In the genomic region with DNA sequence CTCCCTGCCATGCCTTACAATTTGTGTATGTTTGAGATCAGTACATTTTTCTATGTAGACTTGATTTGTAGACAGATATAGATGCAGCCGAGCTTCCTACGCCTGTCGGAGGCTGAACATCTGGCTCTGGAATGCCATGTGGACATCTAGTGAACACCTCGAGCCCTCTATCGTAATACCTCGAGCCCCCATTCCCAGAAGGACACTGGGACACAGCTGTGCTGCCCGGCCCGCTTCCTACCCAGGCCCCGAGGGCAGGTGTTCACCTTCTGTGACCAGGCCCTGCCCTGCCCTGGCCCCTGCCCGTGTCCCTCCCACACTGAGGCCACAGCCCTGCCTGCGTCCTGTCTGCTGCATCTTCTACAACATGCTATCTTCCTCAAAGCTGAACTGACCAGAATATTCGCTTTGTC, we compare ENCODE assay signal across 17 cellular contexts. TPM values are rescaled to one million over a fixed set of nuclear protein-coding genes. Genes with fewer than 3 reads are reported as not detected.
A peak's percentile ranks its signal among the peaks of the same experiment; 100 is the strongest.
DNase-seq lines count a peak whose midpoint lies in the region; ATAC-seq, FAIRE-seq and TF ChIP-seq lines count a peak whose summit lies in the region.
"Had no signal": no experiment of that assay in that cellular context is flagged by ENCODE, and none has a peak within 500 bp of the region (broad histone marks: within the 10 kb centered on the region; RNA-seq: fewer than 3 reads in every experiment).

No MANE protein-coding gene starts in this region.

- peaks cover 7% of the 10 kb centered on the region for H3K79me1 ChIP-seq in mesendoderm (ENCODE audit: low read length)

- peaks cover 23% of the 10 kb centered on the region for H3K36me3 Mint-ChIP-seq in brain
- H3K36me3 Mint-ChIP-seq in stimulated activated memory B cell treated with anti-CD40 and anti-IgM and Interleukin-4, amounts not matched to agents 10 μg/mL and 1 μg/mL and 100 μg/mL, for 72 hours, result peaks cover 10% of the 10 kb centered on the region
- H3K36me3 Mint-ChIP-seq: natural killer cell treated with Interleukin-12 subunit alpha and Interleukin-12 subunit beta and Interleukin-15 and Interleukin-18, amount 100 ng/mL, for 72 hours had no signal

- no peak for ATAC-seq in stimulated activated memory B cell treated with anti-CD40 and anti-IgM and Interleukin-4, amounts not matched to agents 10 μg/mL and 1 μg/mL and 100 μg/mL, for 72 hours
- ATAC-seq in HG02840 (IDR thresholded peaks at IDR 0.05; ENCODE audit: low FRiP score, unreplicated experiment) (no peak), HG02678 (IDR thresholded peaks at IDR 0.05; ENCODE audit: unreplicated experiment) (no peak), HG02798 (IDR thresholded peaks at IDR 0.05; ENCODE audit: poor library complexity, unreplicated experiment) (no peak)
- ATAC-seq: foreskin keratinocyte, T-cell had no signal

- peak overlapping the region; percentile 12 for H3K56ac ChIP-seq in mesendoderm (ENCODE audit: low read length)

- H4K5ac ChIP-seq in mesendoderm (ENCODE audit: low read length), result no peak overlapping the region

- H3K9me1 ChIP-seq in endothelial cell of umbilical vein (replicated peaks; ENCODE audit: control insufficient read depth, extremely low read depth, insufficient read depth, low read length), result no peaks in the 10 kb centered on the region

- dilution Hi-C loops in endothelial cell of umbilical vein (cut with MboI; ENCODE audit: extremely low pct_ligation_motif_present, low sequenced_read_pairs), result no loop called here

- no peak overlapping the region for H3K23ac ChIP-seq in mesendoderm (ENCODE audit: low read length)

- H3K36me3 ChIP-seq in endothelial cell of umbilical vein (ENCODE audit: control insufficient read depth in 2 of 2, extremely low read depth in 1 of 2, insufficient read depth in 2 of 2, low read length in 2 of 2) (peaks cover 0 to 10% of the 10 kb centered on the region in 2 experiments), mesendoderm (ENCODE audit: control insufficient read depth, insufficient read depth, low read length) (no peaks in the 10 kb centered on the region)

- no peak for TF ChIP-seq CTCF in brain (conservative IDR thresholded peaks at IDR 0.05)
- TF ChIP-seq CTCF in endothelial cell of umbilical vein (IDR thresholded peaks at IDR 0.05; ENCODE audit: extremely low read depth in 1 of 2, insufficient read depth in 1 of 2, low read depth in 1 of 2, low read length in 2 of 2), result no peak

- peaks cover 29% of the 10 kb centered on the region for H3K79me2 ChIP-seq in endothelial cell of umbilical vein (ENCODE audit: control insufficient read depth, insufficient read depth, low read length)
- peaks cover 9% of the 10 kb centered on the region for H3K79me2 ChIP-seq in mesendoderm (ENCODE audit: control insufficient read depth, insufficient read depth, low read length)

- no peaks in the 10 kb centered on the region for H4K20me1 ChIP-seq in endothelial cell of umbilical vein (replicated peaks; ENCODE audit: control insufficient read depth, extremely low read depth, insufficient read depth, low read length)

- no peak overlapping the region for H3K4ac ChIP-seq in mesendoderm (ENCODE audit: low read depth, low read length)

- H3K27ac Mint-ChIP-seq in brain, result peak overlapping the region in 4 of 5 experiments; percentile 21 to 49 (median 28)
- H3K27ac Mint-ChIP-seq in stimulated activated memory B cell treated with anti-CD40 and anti-IgM and Interleukin-4, amounts not matched to agents 10 μg/mL and 1 μg/mL and 100 μg/mL, for 72 hours, result peak overlapping the region; percentile 33
- H3K27ac Mint-ChIP-seq: activated CD4-positive, alpha-beta memory T cell treated with anti-CD3 and anti-CD28 coated beads, Interleukin-2, amount 10 ng/mL, durations not matched to agents 7 days and 5 days; T-cell had no signal

- intact Hi-C loops in endothelial cell of umbilical vein (cut with micrococcal nuclease), result no loop called here

- no peak for TF ChIP-seq POLR2A in endothelial cell of umbilical vein (IDR thresholded peaks at IDR 0.05; ENCODE audit: low read depth, low read length)

- WGBS in mesendoderm (ENCODE audit: extremely low coverage, insufficient coverage, low lambda C conversion rate), result no CpG with 5 or more reads among the region's 12 CpGs

- BruUV-seq in endothelial cell of umbilical vein (replicated peaks; lab: Mats Ljungman, UMichigan), result no TSS peak

- CTCF ChIA-PET in endothelial cell of umbilical vein (lab: Charles Lee), result interaction anchor here (1.9 kb wide), 1 partner anchor 13 kb away, joined by 7 read pairs; a partner anchor contains a TSS

- H4K8ac ChIP-seq in mesendoderm (ENCODE audit: low read depth, low read length), result no peak overlapping the region

- peak overlapping the region; percentile 16 for H2BK120ac ChIP-seq in mesendoderm (ENCODE audit: low read depth, low read length)

- FAIRE-seq in endothelial cell of umbilical vein (lab: Jason Lieb, UNC), result no peak

- H3K4me1 ChIP-seq in endothelial cell of umbilical vein (ENCODE audit: control insufficient read depth, extremely low read depth, insufficient read depth, low read length) (peaks cover 33% of the 10 kb centered on the region), mesendoderm (ENCODE audit: control insufficient read depth, low read depth, low read length) (peaks cover 10% of the 10 kb centered on the region)
- H3K4me1 ChIP-seq: Caco-2, foreskin keratinocyte had no signal

- H3K9me3 Mint-ChIP-seq in brain, result no peaks in the 10 kb centered on the region
- H3K9me3 Mint-ChIP-seq in stimulated activated memory B cell treated with anti-CD40 and anti-IgM and Interleukin-4, amounts not matched to agents 10 μg/mL and 1 μg/mL and 100 μg/mL, for 72 hours, result no peaks in the 10 kb centered on the region
- H3K9me3 Mint-ChIP-seq: activated CD4-positive, alpha-beta memory T cell treated with anti-CD3 and anti-CD28 coated beads, Interleukin-2, amount 10 ng/mL, durations not matched to agents 7 days and 5 days; natural killer cell treated with Interleukin-12 subunit alpha and Interleukin-12 subunit beta and Interleukin-15 and Interleukin-18, amount 100 ng/mL, for 72 hours; T-cell had no signal

- POLR2A ChIA-PET in endothelial cell of umbilical vein (lab: Charles Lee), result no interaction called here

- DNase-seq in endothelial cell of umbilical vein (ENCODE audit: low read depth, low spot score), result no peak
- DNase-seq in mesendoderm, result no peak
- DNase-seq: activated CD4-positive, alpha-beta memory T cell treated with anti-CD3 and anti-CD28 coated beads, Interleukin-2, amount 10 ng/mL, durations not matched to agents 7 days and 5 days; AML-193; Caco-2; central memory CD4-positive, alpha-beta T cell; foreskin keratinocyte; MG63; NCI-H187; NCI-H446 treated with DMSO at 0.1 percent for 48 hours; T-cell had no signal

- no peak overlapping the region for H2AFZ ChIP-seq in endothelial cell of umbilical vein (ENCODE audit: low read depth, low read length)

- H3K9me3 ChIP-seq in endothelial cell of umbilical vein (replicated peaks; ENCODE audit: control insufficient read depth, insufficient read depth, low read length), result no peaks in the 10 kb centered on the region
- H3K9me3 ChIP-seq: Caco-2, MG63 had no signal

- H2AK5ac ChIP-seq in mesendoderm (ENCODE audit: low read length), result peak overlapping the region; percentile 25

- no peak overlapping the region for H2BK5ac ChIP-seq in mesendoderm (ENCODE audit: low read length)

- no peak overlapping the region for H3K4me3 ChIP-seq in endothelial cell of umbilical vein (replicated peaks in 1 of 3; ENCODE audit: insufficient read depth in 1 of 3, low read depth in 1 of 3, low read length in 3 of 3)
- no peak overlapping the region for H3K4me3 ChIP-seq in mesendoderm (ENCODE audit: low read length)
- H3K4me3 ChIP-seq: MG63 had no signal

- H3K27me3 Mint-ChIP-seq in brain, result peaks cover 6% of the 10 kb centered on the region
- H3K27me3 Mint-ChIP-seq in stimulated activated memory B cell treated with anti-CD40 and anti-IgM and Interleukin-4, amounts not matched to agents 10 μg/mL and 1 μg/mL and 100 μg/mL, for 72 hours, result no peaks in the 10 kb centered on the region
- H3K27me3 Mint-ChIP-seq: activated CD4-positive, alpha-beta memory T cell treated with anti-CD3 and anti-CD28 coated beads, Interleukin-2, amount 10 ng/mL, durations not matched to agents 7 days and 5 days had no signal

- peaks cover 61% of the 10 kb centered on the region for H3K4me1 Mint-ChIP-seq in brain
- no peaks in the 10 kb centered on the region for H3K4me1 Mint-ChIP-seq in stimulated activated memory B cell treated with anti-CD40 and anti-IgM and Interleukin-4, amounts not matched to agents 10 μg/mL and 1 μg/mL and 100 μg/mL, for 72 hours
- H3K4me1 Mint-ChIP-seq: activated CD4-positive, alpha-beta memory T cell treated with anti-CD3 and anti-CD28 coated beads, Interleukin-2, amount 10 ng/mL, durations not matched to agents 7 days and 5 days had no signal

- H3K27me3 ChIP-seq in endothelial cell of umbilical vein (ENCODE audit: control insufficient read depth in 2 of 2, insufficient read depth in 2 of 2, low read length in 2 of 2) (no peaks in the 10 kb centered on the region), mesendoderm (ENCODE audit: insufficient read depth, low read length, poor library complexity) (no peaks in the 10 kb centered on the region)
- H3K27me3 ChIP-seq: foreskin keratinocyte, MG63 had no signal

- no peak overlapping the region for H3K4me3 Mint-ChIP-seq in brain
- H3K4me3 Mint-ChIP-seq in stimulated activated memory B cell treated with anti-CD40 and anti-IgM and Interleukin-4, amounts not matched to agents 10 μg/mL and 1 μg/mL and 100 μg/mL, for 72 hours, result no peak overlapping the region
- H3K4me3 Mint-ChIP-seq: activated CD4-positive, alpha-beta memory T cell treated with anti-CD3 and anti-CD28 coated beads, Interleukin-2, amount 10 ng/mL, durations not matched to agents 7 days and 5 days; natural killer cell treated with Interleukin-12 subunit alpha and Interleukin-12 subunit beta and Interleukin-15 and Interleukin-18, amount 100 ng/mL, for 72 hours; T-cell had no signal

- no peak overlapping the region for H2BK15ac ChIP-seq in mesendoderm (replicated peaks; ENCODE audit: low read depth)

- H3K9ac ChIP-seq in endothelial cell of umbilical vein (replicated peaks; ENCODE audit: extremely low read depth, insufficient read depth, low read length) (no peak overlapping the region), mesendoderm (ENCODE audit: low read length) (no peak overlapping the region)

- H3K4me2 ChIP-seq in endothelial cell of umbilical vein (ENCODE audit: insufficient read depth, low read length) (no peak overlapping the region), mesendoderm (ENCODE audit: low read length) (no peak overlapping the region)

- peak overlapping the region; percentile 24 for H3K18ac ChIP-seq in mesendoderm (ENCODE audit: low read length)

- H3K27ac ChIP-seq in endothelial cell of umbilical vein (ENCODE audit: insufficient read depth, low read depth, low read length) (peak overlapping the region; percentile 58), mesendoderm (ENCODE audit: low read depth, low read length) (peak overlapping the region; percentile 1)
- H3K27ac ChIP-seq: foreskin keratinocyte had no signal

RNA-seq across cellular contexts. Expression of a gene that starts 12.9 kb away (rescaled TPM):
- polyA plus RNA-seq in brain (ENCODE audit: insufficient read depth, low read depth, low replicate concordance) (49.1 TPM), endothelial cell of umbilical vein (50.8 and 54.5 TPM in 2 replicates)
- 72.6 and 75.8 TPM in 2 replicates for total RNA-seq in endothelial cell of umbilical vein
- polyA plus RNA-seq in endothelial cell of umbilical vein (2011; cell fraction: cytosol; rRNA removed), result 55.6 and 63.8 TPM in 2 replicates
- polyA plus RNA-seq in endothelial cell of umbilical vein (2011; cell fraction: nucleus; rRNA removed), result 54.4 and 62.9 TPM in 2 replicates
- polyA plus RNA-seq in endothelial cell of umbilical vein (2012), result 45.5 and 51.6 TPM in 2 replicates
- 156 and 158 TPM in 2 replicates for polyA minus RNA-seq in endothelial cell of umbilical vein
- not detected for polyA minus RNA-seq in endothelial cell of umbilical vein (2011; cell fraction: cytosol; rRNA and poly(A)+ RNA removed)
- polyA minus RNA-seq in endothelial cell of umbilical vein (2011; cell fraction: nucleus; rRNA and poly(A)+ RNA removed), result 79.6 and 96.9 TPM in 2 replicates
- polyA plus RNA-seq in mesendoderm (2013, experiment 1 of 2), result 7.5 TPM
- 6.9 TPM for polyA plus RNA-seq in mesendoderm (2013, experiment 2 of 2)

RNA-seq across cellular contexts. Expression of a gene that starts 27.7 kb away (rescaled TPM):
- polyA plus RNA-seq in brain (ENCODE audit: insufficient read depth, low read depth, low replicate concordance), result not detected
- total RNA-seq in endothelial cell of umbilical vein, result 4.0 and 5.3 TPM in 2 replicates
- polyA plus RNA-seq in endothelial cell of umbilical vein, result 0.17 and 0.25 TPM in 2 replicates
- polyA plus RNA-seq in endothelial cell of umbilical vein (2011; cell fraction: cytosol; rRNA removed), result 0.14 and 0.17 TPM in 2 replicates
- polyA plus RNA-seq in endothelial cell of umbilical vein (2011; cell fraction: nucleus; rRNA removed), result 3.7 and 4.7 TPM in 2 replicates
- polyA plus RNA-seq in endothelial cell of umbilical vein (2012), result 0.40 and 0.90 TPM in 2 replicates
- 9.8 and 10.3 TPM in 2 replicates for polyA minus RNA-seq in endothelial cell of umbilical vein
- polyA minus RNA-seq in endothelial cell of umbilical vein (2011; cell fraction: cytosol; rRNA and poly(A)+ RNA removed), result 1.8 TPM
- 22.9 and 26.7 TPM in 2 replicates for polyA minus RNA-seq in endothelial cell of umbilical vein (2011; cell fraction: nucleus; rRNA and poly(A)+ RNA removed)
- polyA plus RNA-seq in mesendoderm (2013, experiment 1 of 2), result 0.32 TPM
- 0.28 TPM for polyA plus RNA-seq in mesendoderm (2013, experiment 2 of 2)
